8 cellular contexts compared by ENCODE assay signal in genomic region chr19:13850910-13851753, GRCh38. TPM values are rescaled to one million over a fixed set of nuclear protein-coding genes. Genes with fewer than 3 reads are reported as not detected.
A peak's percentile ranks its signal among the peaks of the same experiment; 100 is the strongest.
DNase-seq lines count a peak whose midpoint lies in the region; ATAC-seq, FAIRE-seq and TF ChIP-seq lines count a peak whose summit lies in the region.

No MANE protein-coding gene starts in this region.

- H3K14ac ChIP-seq in H9 (ENCODE audit: insufficient read depth, low read length), result peak overlapping the region; percentile 95

- TSS peak; percentile 86 for BruUV-seq in K562 (replicated peaks; lab: Mats Ljungman, UMichigan)

- no peak overlapping the region for H2BK5ac ChIP-seq in H9 (ENCODE audit: insufficient read length, low read length)

- no peak overlapping the region for H3K23ac ChIP-seq in H9 (ENCODE audit: insufficient read length, low read depth, low read length)

- WGBS in H9 (ENCODE audit: extremely low coverage, insufficient read length, low lambda C conversion rate), result no CpG with 5 or more reads among the region's 26 CpGs
- WGBS in K562 (ENCODE audit: insufficient coverage, low coverage, missing lambda C conversion rate), result 37% methylated on average over 24 of the region's 26 CpGs
- 59% methylated on average over 21 of the region's 26 CpGs for WGBS in hepatocyte (ENCODE audit: low lambda C conversion rate, missing lambda C conversion rate)

- H3K4ac ChIP-seq in H9 (ENCODE audit: low read depth, low read length), result peak overlapping the region; percentile 96

- peak; percentile 8; the same call in 1 of the 2 replicates for TF ChIP-seq EP300 in K562 (IDR thresholded peaks at IDR 0.05; ENCODE audit: low read length)

- H3K9me3 ChIP-seq in H9 (ENCODE audit: control insufficient read depth, low read depth, low read length) (no peaks in the 10 kb centered on the region), K562 (replicated peaks; ENCODE audit: control insufficient read depth, insufficient read depth, low read depth, low read length) (no peaks in the 10 kb centered on the region), hepatocyte (ENCODE audit: low read depth) (no peaks in the 10 kb centered on the region)

- peak; percentile 81 for DNase-seq in H9
- peak in 11 of 34 experiments; percentile 28 to 78 (median 46) for DNase-seq in T-cell
- peak; percentile 70 to 79 (median 78) for DNase-seq in K562 (ENCODE audit: extremely low read depth in 1 of 4, low spot score in 3 of 4)
- peak; percentile 94 for DNase-seq in hepatocyte (ENCODE audit: low spot score)
- peak; percentile 91 for DNase-seq in sciatic nerve (ENCODE audit: low spot score)
- no peak for DNase-seq in NCI-H345 (lab: John Stamatoyannopoulos, UW)

- in situ Hi-C loops in K562 (cut with MboI), result no loop called here

- no peak for TF ChIP-seq POLR2A in K562 (conservative IDR thresholded peaks at IDR 0.05)

- no peak overlapping the region for H2AFZ ChIP-seq in H9 (ENCODE audit: low read length)
- peak overlapping the region; percentile 81 for H2AFZ ChIP-seq in K562 (ENCODE audit: low read depth, low read length)
- H2AFZ ChIP-seq in hepatocyte, result peak overlapping the region; percentile 24

- CTCF ChIA-PET in T-cell (lab: Charles Lee) (interaction anchor here in 1 of 2 donors (0.6 kb wide), 1 partner anchor 11 kb away, joined by 3 read pairs; no protein-coding TSS in a partner anchor), K562 (lab: Yijun Ruan, JAX; ENCODE audit: low intra/inter-chr PET ratio) (no interaction called here)

- H2BK20ac ChIP-seq in H9 (ENCODE audit: low read depth, low read length, poor library complexity, severe bottlenecking), result no peak overlapping the region

- no peak overlapping the region for H2AK5ac ChIP-seq in H9 (ENCODE audit: insufficient read length, low read length)

- no peaks in the 10 kb centered on the region for H3K9me2 ChIP-seq in hepatocyte (replicated peaks; ENCODE audit: insufficient read depth)

- H3K27me3 Mint-ChIP-seq in H9 (ENCODE audit: low read depth) (no peaks in the 10 kb centered on the region), T-cell (no peaks in the 10 kb centered on the region)

- H3K56ac ChIP-seq in H9 (ENCODE audit: insufficient read length, low read depth, low read length), result no peak overlapping the region

- no peaks in the 10 kb centered on the region for H4K20me1 ChIP-seq in H9 (ENCODE audit: control insufficient read depth, insufficient read depth, insufficient read length)
- no peaks in the 10 kb centered on the region for H4K20me1 ChIP-seq in K562 (replicated peaks; ENCODE audit: control insufficient read depth, insufficient read depth, low read length)
- H4K20me1 ChIP-seq in hepatocyte (ENCODE audit: insufficient read depth, poor library complexity, severe bottlenecking), result no peaks in the 10 kb centered on the region

- H3K4me1 Mint-ChIP-seq in H9, result peaks cover 20 to 23% of the 10 kb centered on the region in 2 experiments
- peaks cover 18 to 36% (median 33%) of the 10 kb centered on the region in 3 donors for H3K4me1 Mint-ChIP-seq in T-cell

- H3T11ph ChIP-seq in H9 (ENCODE audit: low read length), result peak overlapping the region; percentile 83

- H3K4me3 Mint-ChIP-seq in H9, result peak overlapping the region; percentile 42 to 71
- H3K4me3 Mint-ChIP-seq in T-cell, result peak overlapping the region; percentile 42 to 80 (median 67)

- no peak overlapping the region for H3K27ac ChIP-seq in H9 (ENCODE audit: insufficient read length, low read depth, low read length)
- H3K27ac ChIP-seq in K562 (ENCODE audit: extremely low read depth, low read depth, low read length), result peak overlapping the region; percentile 95
- H3K27ac ChIP-seq in hepatocyte, result peak overlapping the region; percentile 99

- H3K4me2 ChIP-seq in H9 (ENCODE audit: insufficient read depth, insufficient read length, low read length) (peak overlapping the region; percentile 37), K562 (ENCODE audit: insufficient read depth, low read length) (peak overlapping the region; percentile 89), hepatocyte (peak overlapping the region; percentile 82)

- H4K5ac ChIP-seq in H9 (ENCODE audit: insufficient read length, low read depth, low read length), result peak overlapping the region; percentile 68

- H3K27me3 ChIP-seq in H9 (ENCODE audit: insufficient read depth, low read length) (no peaks in the 10 kb centered on the region), K562 (ENCODE audit: control insufficient read depth in 2 of 2, insufficient read depth in 2 of 2, low read length in 2 of 2) (no peaks in the 10 kb centered on the region), hepatocyte (no peaks in the 10 kb centered on the region)

- no peak for TF ChIP-seq RAD21 in K562 (CRISPR knock-in tag; conservative IDR thresholded peaks at IDR 0.05 in 1 of 2, IDR thresholded peaks at IDR 0.05 in 1 of 2)

- H3K18ac ChIP-seq in H9 (ENCODE audit: insufficient read length, low read depth, low read length), result peak overlapping the region; percentile 97

- H3K27ac Mint-ChIP-seq in H9 (peak overlapping the region in 2 of 3 experiments; percentile 82 to 95; a peak in 4 of 7 replicates), T-cell (peak overlapping the region; percentile 93 to 94)

- peak overlapping the region; percentile 94 for H2BK120ac ChIP-seq in H9 (ENCODE audit: low read depth, low read length, poor library complexity, severe bottlenecking)

- peaks cover 7% of the 10 kb centered on the region for H3K23me2 ChIP-seq in H9 (ENCODE audit: insufficient read length, low read depth, low read length, poor library complexity, severe bottlenecking)

- peak overlapping the region; percentile 94 for H4K91ac ChIP-seq in H9 (ENCODE audit: insufficient read length, low read depth, low read length)

- H3K36me3 ChIP-seq in K562 (ENCODE audit: control insufficient read depth, insufficient read depth, low read length) (no peaks in the 10 kb centered on the region), hepatocyte (replicated peaks; ENCODE audit: insufficient read depth, low read depth) (no peaks in the 10 kb centered on the region)

- no peak overlapping the region for H3K9ac ChIP-seq in H9 (ENCODE audit: extremely low read depth, insufficient read length, low read length)
- peak overlapping the region; percentile 83 to 92 for H3K9ac ChIP-seq in K562 (ENCODE audit: insufficient read depth in 1 of 2, low read depth in 2 of 2, low read length in 2 of 2)

- H3K79me2 ChIP-seq in H9 (ENCODE audit: insufficient read depth, low read length) (no peaks in the 10 kb centered on the region), K562 (ENCODE audit: control insufficient read depth, insufficient read depth, low read length) (no peaks in the 10 kb centered on the region), hepatocyte (no peaks in the 10 kb centered on the region)

- no peak for TF ChIP-seq CTCF in H9 (conservative IDR thresholded peaks at IDR 0.05)
- TF ChIP-seq CTCF in K562 (IDR thresholded peaks at IDR 0.05 in 2 of 3, conservative IDR thresholded peaks at IDR 0.05 in 1 of 3; ENCODE audit: insufficient read depth in 2 of 3, low read depth in 1 of 3, low read length in 3 of 3), result no peak
- no peak for TF ChIP-seq CTCF in hepatocyte (IDR thresholded peaks at IDR 0.05; ENCODE audit: poor library complexity)

- FAIRE-seq in K562 (lab: Jason Lieb, UNC), result peak; percentile 29

- H3K36me3 Mint-ChIP-seq in H9 (ENCODE audit: insufficient read depth in 1 of 3, low read depth in 3 of 3) (no peaks in the 10 kb centered on the region; a peak in 2 of 7 replicates), T-cell (no peaks in the 10 kb centered on the region)

- ATAC-seq in T-cell (replicated peaks in 1 of 4) (peak in 3 of 4 experiments; percentile 15 to 23 (median 17)), K562 (peak; percentile 30), sciatic nerve (peak; percentile 65), GM19467 (IDR thresholded peaks at IDR 0.05; ENCODE audit: unreplicated experiment) (no peak), HG03521 (IDR thresholded peaks at IDR 0.05; ENCODE audit: unreplicated experiment) (no peak)

- H3K4me3 ChIP-seq in K562 (peak overlapping the region; percentile 41), hepatocyte (no peak overlapping the region)

- H2BK15ac ChIP-seq in H9 (ENCODE audit: low read depth, low read length), result peak overlapping the region; percentile 33; the same call in 1 of the 2 replicates

- no peaks in the 10 kb centered on the region for H3K9me1 ChIP-seq in K562 (ENCODE audit: control insufficient read depth, insufficient read depth, low read length)

- POLR2A ChIA-PET in T-cell (lab: Charles Lee), result interaction anchor here in 1 of 2 donors (0.6 kb wide), 1 partner anchor 91 kb away, joined by 3 read pairs; no protein-coding TSS in a partner anchor
- POLR2A ChIA-PET in K562 (lab: Yijun Ruan, JAX), result interaction anchor here (1.1 to 1.5 kb wide), 3 partner anchors 10 to 35 kb away, joined by 3 to 5 read pairs (median 4); no protein-coding TSS in a partner anchor

- no peak overlapping the region for H4K8ac ChIP-seq in H9 (replicated peaks; ENCODE audit: insufficient read length, low read depth, low read length)

- H2BK12ac ChIP-seq in H9 (ENCODE audit: insufficient read length, low read depth, low read length), result peak overlapping the region; percentile 95

- H3K9me3 Mint-ChIP-seq in H9, result no peaks in the 10 kb centered on the region
- H3K9me3 Mint-ChIP-seq in T-cell, result no peaks in the 10 kb centered on the region

- intact Hi-C loops in K562 (cut with micrococcal nuclease) (no loop called here), sciatic nerve (cut with DNase I) (no loop called here)

- H3K4me1 ChIP-seq in H9 (ENCODE audit: insufficient read depth, low read length), result peaks cover 4% of the 10 kb centered on the region; the same call in 1 of the 2 replicates
- peaks cover 38 to 70% of the 10 kb centered on the region in 2 experiments for H3K4me1 ChIP-seq in K562 (replicated peaks in 1 of 2; ENCODE audit: control insufficient read depth in 2 of 2, insufficient read depth in 2 of 2, low read length in 2 of 2)
- peaks cover 54% of the 10 kb centered on the region for H3K4me1 ChIP-seq in hepatocyte (ENCODE audit: insufficient read depth)

- no peaks in the 10 kb centered on the region for H3K79me1 ChIP-seq in H9 (ENCODE audit: insufficient read depth, low read depth, low read length, poor library complexity, severe bottlenecking)

RNA-seq across cellular contexts. Expression of gene NANOS3, which starts 25.8 kb away (rescaled TPM):
- total RNA-seq in H9 (2021) (not detected in 2 replicates), T-cell (1 to 10 TPM in 3 of 5 donors, under 1 TPM in 1, not detected in 1; 0.85 to 2.3 (median 1.5) TPM), K562 (2014; rRNA removed) (not detected in 2 replicates), K562 (2014; rRNA removed; fragmentation: Illumina TruSeq; extraction: Trizol) (not detected in 2 replicates), K562 (2015; rRNA removed; fragmentation: Illumina TruSeq; extraction: Trizol) (not detected in 2 replicates), K562 (2021) (not detected in 2 replicates), hepatocyte (0.60 TPM in 1 of 2 replicates, not detected in the other), sciatic nerve (1.4 TPM)
- not detected in 2 replicates for total RNA-seq in K562 (2011; cell fraction: chromatin; rRNA removed; ENCODE audit: low replicate concordance)
- total RNA-seq in K562 (2011; cell fraction: nucleolus; rRNA removed), result not detected in 2 replicates
- total RNA-seq in K562 (2011; cell fraction: nucleoplasm; rRNA removed), result not detected in 2 replicates
- polyA plus RNA-seq in K562 (2011; rRNA removed) (not detected in 2 replicates), K562 (2014; fragmentation: Illumina TruSeq; extraction: Trizol) (not detected in 2 replicates), K562 (2014; fragmentation: Nextera tagmentation; extraction: Ambion mirVana) (not detected), K562 (2014; rRNA removed) (not detected in 2 replicates), hepatocyte (2.1 and 4.0 TPM in 2 replicates)
- not detected in 2 replicates for polyA plus RNA-seq in K562 (2011; cell fraction: cytosol; rRNA removed)
- not detected in 2 replicates for polyA plus RNA-seq in K562 (2011; cell fraction: nucleus; rRNA removed)
- not detected in 2 replicates for polyA plus RNA-seq in K562 (2012)
- not detected in 2 replicates for polyA minus RNA-seq in K562 (2011; rRNA and poly(A)+ RNA removed)
- polyA minus RNA-seq in K562 (2011; cell fraction: cytosol; rRNA and poly(A)+ RNA removed), result not detected in 2 replicates
- polyA minus RNA-seq in K562 (2011; cell fraction: nucleus; rRNA and poly(A)+ RNA removed), result not detected in 2 replicates

RNA-seq across cellular contexts. Expression of gene BRME1, which starts 54.8 kb away (rescaled TPM):
- 4.7 and 6.7 TPM in 2 replicates for total RNA-seq in H9 (2021)
- 1 to 10 TPM; 1.3 to 3.6 (median 1.7) TPM for total RNA-seq in T-cell
- total RNA-seq in K562 (2011; cell fraction: chromatin; rRNA removed; ENCODE audit: low replicate concordance), result 4.2 and 15.2 TPM in 2 replicates
- total RNA-seq in K562 (2011; cell fraction: nucleolus; rRNA removed), result 11.3 and 15.2 TPM in 2 replicates
- total RNA-seq in K562 (2011; cell fraction: nucleoplasm; rRNA removed), result 7.3 TPM in 2 replicates
- 3.6 and 4.2 TPM in 2 replicates for total RNA-seq in K562 (2014; rRNA removed)
- 1.9 and 2.4 TPM in 2 replicates for total RNA-seq in K562 (2014; rRNA removed; fragmentation: Illumina TruSeq; extraction: Trizol)
- 4.6 and 6.0 TPM in 2 replicates for total RNA-seq in K562 (2015; rRNA removed; fragmentation: Illumina TruSeq; extraction: Trizol)
- 5.9 and 6.1 TPM in 2 replicates for total RNA-seq in K562 (2021)
- 3.0 and 5.5 TPM in 2 replicates for polyA plus RNA-seq in K562 (2011; rRNA removed)
- polyA plus RNA-seq in K562 (2011; cell fraction: cytosol; rRNA removed), result 5.1 and 5.3 TPM in 2 replicates
- 13.5 and 15.3 TPM in 2 replicates for polyA plus RNA-seq in K562 (2011; cell fraction: nucleus; rRNA removed)
- 4.7 and 8.9 TPM in 2 replicates for polyA plus RNA-seq in K562 (2012)
- 4.6 and 4.8 TPM in 2 replicates for polyA plus RNA-seq in K562 (2014; fragmentation: Illumina TruSeq; extraction: Trizol)
- polyA plus RNA-seq in K562 (2014; fragmentation: Nextera tagmentation; extraction: Ambion mirVana), result under 1 TPM; 0.75 to 0.88 TPM
- 4.5 and 6.0 TPM in 2 replicates for polyA plus RNA-seq in K562 (2014; rRNA removed)
- polyA minus RNA-seq in K562 (2011; rRNA and poly(A)+ RNA removed), result 1.4 and 1.6 TPM in 2 replicates
- 1.4 and 4.5 TPM in 2 replicates for polyA minus RNA-seq in K562 (2011; cell fraction: cytosol; rRNA and poly(A)+ RNA removed)
- polyA minus RNA-seq in K562 (2011; cell fraction: nucleus; rRNA and poly(A)+ RNA removed), result 4.6 and 7.6 TPM in 2 replicates
- total RNA-seq in hepatocyte, result 2.2 and 14.4 TPM in 2 replicates
- 3.2 and 4.5 TPM in 2 replicates for polyA plus RNA-seq in hepatocyte
- total RNA-seq in sciatic nerve, result 3.4 TPM

RNA-seq across cellular contexts. Expression of gene CC2D1A, which starts 54.9 kb away (rescaled TPM):
- total RNA-seq in H9 (2021) (42.7 and 48.5 TPM in 2 replicates), T-cell (10 to 100 TPM; 25.9 to 41.3 (median 37.4) TPM), K562 (2014; rRNA removed) (17.9 and 18.8 TPM in 2 replicates), K562 (2014; rRNA removed; fragmentation: Illumina TruSeq; extraction: Trizol) (5.8 and 7.7 TPM in 2 replicates), K562 (2015; rRNA removed; fragmentation: Illumina TruSeq; extraction: Trizol) (12.0 and 12.9 TPM in 2 replicates), K562 (2021) (28.4 and 31.0 TPM in 2 replicates), hepatocyte (14.8 and 20.8 TPM in 2 replicates), sciatic nerve (45.3 TPM)
- total RNA-seq in K562 (2011; cell fraction: chromatin; rRNA removed; ENCODE audit: low replicate concordance), result 61.5 and 146 TPM in 2 replicates
- total RNA-seq in K562 (2011; cell fraction: nucleolus; rRNA removed), result 72.1 and 79.4 TPM in 2 replicates
- 61.5 and 70.7 TPM in 2 replicates for total RNA-seq in K562 (2011; cell fraction: nucleoplasm; rRNA removed)
- polyA plus RNA-seq in K562 (2011; rRNA removed) (10.1 and 25.5 TPM in 2 replicates), K562 (2014; fragmentation: Illumina TruSeq; extraction: Trizol) (15.6 and 21.2 TPM in 2 replicates), K562 (2014; fragmentation: Nextera tagmentation; extraction: Ambion mirVana) (under 1 TPM; 0.32 to 0.42 TPM), K562 (2014; rRNA removed) (26.7 and 27.1 TPM in 2 replicates), hepatocyte (40.9 and 43.3 TPM in 2 replicates)
- 8.9 and 11.7 TPM in 2 replicates for polyA plus RNA-seq in K562 (2011; cell fraction: cytosol; rRNA removed)
- 67.6 and 73.2 TPM in 2 replicates for polyA plus RNA-seq in K562 (2011; cell fraction: nucleus; rRNA removed)
- polyA plus RNA-seq in K562 (2012), result 17.9 and 39.2 TPM in 2 replicates
- 8.3 and 8.9 TPM in 2 replicates for polyA minus RNA-seq in K562 (2011; rRNA and poly(A)+ RNA removed)
- 9.0 and 11.1 TPM in 2 replicates for polyA minus RNA-seq in K562 (2011; cell fraction: cytosol; rRNA and poly(A)+ RNA removed)
- polyA minus RNA-seq in K562 (2011; cell fraction: nucleus; rRNA and poly(A)+ RNA removed), result 15.9 and 19.3 TPM in 2 replicates

RNA-seq across cellular contexts. Expression of gene ZSWIM4, which starts 55.9 kb away (rescaled TPM):
- 50.7 and 53.1 TPM in 2 replicates for total RNA-seq in H9 (2021)
- 1 to 10 TPM; 5.4 to 9.8 (median 9.0) TPM for total RNA-seq in T-cell
- total RNA-seq in K562 (2011; cell fraction: chromatin; rRNA removed; ENCODE audit: low replicate concordance), result 1.5 and 4.2 TPM in 2 replicates
- total RNA-seq in K562 (2011; cell fraction: nucleolus; rRNA removed), result 3.5 and 3.7 TPM in 2 replicates
- 1.9 and 2.8 TPM in 2 replicates for total RNA-seq in K562 (2011; cell fraction: nucleoplasm; rRNA removed)
- 1.0 and 1.3 TPM in 2 replicates for total RNA-seq in K562 (2014; rRNA removed)
- total RNA-seq in K562 (2014; rRNA removed; fragmentation: Illumina TruSeq; extraction: Trizol), result 0.22 and 0.25 TPM in 2 replicates
- total RNA-seq in K562 (2015; rRNA removed; fragmentation: Illumina TruSeq; extraction: Trizol), result 0.25 and 0.57 TPM in 2 replicates
- total RNA-seq in K562 (2021), result 3.5 and 3.7 TPM in 2 replicates
- 0.67 and 1.0 TPM in 2 replicates for polyA plus RNA-seq in K562 (2011; rRNA removed)
- 0.81 and 2.0 TPM in 2 replicates for polyA plus RNA-seq in K562 (2011; cell fraction: cytosol; rRNA removed)
- 1.5 and 4.5 TPM in 2 replicates for polyA plus RNA-seq in K562 (2011; cell fraction: nucleus; rRNA removed)
- polyA plus RNA-seq in K562 (2012), result 1.3 and 3.5 TPM in 2 replicates
- 0.79 and 1.7 TPM in 2 replicates for polyA plus RNA-seq in K562 (2014; fragmentation: Illumina TruSeq; extraction: Trizol)
- polyA plus RNA-seq in K562 (2014; fragmentation: Nextera tagmentation; extraction: Ambion mirVana), result not detected
- 1.1 and 2.1 TPM in 2 replicates for polyA plus RNA-seq in K562 (2014; rRNA removed)
- 0.54 and 0.98 TPM in 2 replicates for polyA minus RNA-seq in K562 (2011; rRNA and poly(A)+ RNA removed)
- polyA minus RNA-seq in K562 (2011; cell fraction: cytosol; rRNA and poly(A)+ RNA removed), result 3.0 and 5.0 TPM in 2 replicates
- 1.5 and 1.7 TPM in 2 replicates for polyA minus RNA-seq in K562 (2011; cell fraction: nucleus; rRNA and poly(A)+ RNA removed)
- total RNA-seq in hepatocyte, result 3.1 and 3.7 TPM in 2 replicates
- 2.8 and 3.5 TPM in 2 replicates for polyA plus RNA-seq in hepatocyte
- total RNA-seq in sciatic nerve, result 8.2 TPM

Comparison
In these comparisons a context has a peak if more than half of its experiments do, and no peak if none do; other contexts are left out.
1. H3K4me2 ChIP-seq: peak in every context shown above with its lines; median percentile 89 in K562; 82 in hepatocyte; 37 in H9.
2. ATAC-seq: peak in T-cell (3 of 4), K562 (single experiment) and sciatic nerve (single experiment); none in GM19467 (single experiment) and HG03521 (single experiment).